Comparison of ENCODE assay signal across 7 cellular contexts in the genomic region with DNA sequence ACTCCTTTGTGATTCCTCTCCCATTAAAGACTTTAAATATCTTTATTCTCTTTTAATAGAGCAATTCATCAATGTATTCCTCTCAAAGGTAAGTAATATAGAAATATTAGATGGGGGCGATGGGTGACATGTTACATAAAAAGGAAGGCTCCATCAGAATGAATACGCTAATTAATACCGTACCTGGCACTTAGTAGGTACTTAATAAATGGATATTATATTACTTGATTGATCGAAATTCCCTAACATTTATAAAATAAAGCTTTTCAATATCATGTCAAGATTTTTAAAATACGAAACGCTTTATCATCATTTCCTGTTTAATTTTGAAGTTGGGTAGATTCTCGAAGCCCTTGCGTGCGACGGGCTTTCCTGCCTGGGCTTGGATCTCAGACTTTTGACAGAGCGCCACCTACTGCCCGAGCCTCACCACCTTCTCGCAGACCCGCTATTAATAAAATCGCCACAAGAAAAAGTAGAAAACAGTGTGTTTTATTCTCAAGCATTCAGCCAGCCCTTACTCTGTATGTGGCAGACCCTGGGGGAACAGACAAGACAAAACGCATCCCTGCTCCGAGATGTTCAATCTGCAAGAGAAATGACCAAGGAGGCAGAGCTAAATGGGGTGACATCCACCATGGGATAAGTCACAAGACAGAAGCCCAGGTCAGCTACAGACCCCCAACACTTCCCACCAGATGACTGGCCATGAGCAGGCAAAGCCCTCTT.
DNase-seq lines count a peak whose midpoint lies in the region; ATAC-seq and TF ChIP-seq lines count a peak whose summit lies in the region.

No MANE protein-coding gene starts in this region.

- WGBS in body of pancreas, 2 donors, result 13% methylated on average over 17 of the region's 17 CpGs

- intact Hi-C loops in body of pancreas (cut with DNase I), result loop anchor here (10.0 kb wide), 2 partner anchors 444 to 754 kb away; no protein-coding TSS in a partner anchor

- no peaks in the 10 kb centered on the region for H3K4me1 ChIP-seq in body of pancreas

- DNase-seq in GM12864 (ENCODE audit: low read depth) (peak; percentile 38), MV-4-11 (lab: John Stamatoyannopoulos, UW) (peak; percentile 62), UCSD-AML1 (lab: John Stamatoyannopoulos, UW; ENCODE audit: unreplicated experiment) (peak; percentile 76), body of pancreas (peak; percentile 81 to 83 (median 81)), inferior parietal cortex (ENCODE audit: extremely low spot score) (peak; percentile 81)
- DNase-seq in stimulated activated CD4-positive, alpha-beta T cell treated with anti-CD3 and anti-CD28 coated beads, Interleukin-15, amount 100 ng/mL, for 24 hours, result peak; percentile 89

- H3K4me3 ChIP-seq in GM12864 (ENCODE audit: low read depth, low read length) (no peak overlapping the region), body of pancreas (no peak overlapping the region)

- no peak for TF ChIP-seq POLR2A in body of pancreas (IDR thresholded peaks at IDR 0.05)

- ATAC-seq in body of pancreas (peak; percentile 79), HG02763 (IDR thresholded peaks at IDR 0.05; ENCODE audit: unreplicated experiment) (no peak)

- H3K27me3 ChIP-seq in body of pancreas, result no peaks in the 10 kb centered on the region

- peak; percentile 74 for TF ChIP-seq CTCF in GM12864 (IDR thresholded peaks at IDR 0.05; ENCODE audit: low read depth, low read length, missing control alignments)
- TF ChIP-seq CTCF in body of pancreas (IDR thresholded peaks at IDR 0.05), result peak; percentile 72 to 88 (median 82)

- no peaks in the 10 kb centered on the region for H3K9me3 ChIP-seq in body of pancreas

- no peak overlapping the region for H3K27ac ChIP-seq in body of pancreas

- no peaks in the 10 kb centered on the region for H3K36me3 ChIP-seq in body of pancreas (replicated peaks in 1 of 2; ENCODE audit: insufficient read depth in 1 of 2, low read depth in 2 of 2)

Comparison
In these comparisons a context has a peak if more than half of its experiments do, and no peak if none do; other contexts are left out.
1. DNase-seq: peak in every context shown above with its lines; median percentile 89 in stimulated activated CD4-positive, alpha-beta T cell treated with anti-CD3 and anti-CD28 coated beads, Interleukin-15, amount 100 ng/mL, for 24 hours; 81 in body of pancreas; 81 in inferior parietal cortex; 76 in UCSD-AML1; 62 in MV-4-11; 38 in GM12864.